Comparison of ENCODE assay signal across 1 cellular context in the genomic region with DNA sequence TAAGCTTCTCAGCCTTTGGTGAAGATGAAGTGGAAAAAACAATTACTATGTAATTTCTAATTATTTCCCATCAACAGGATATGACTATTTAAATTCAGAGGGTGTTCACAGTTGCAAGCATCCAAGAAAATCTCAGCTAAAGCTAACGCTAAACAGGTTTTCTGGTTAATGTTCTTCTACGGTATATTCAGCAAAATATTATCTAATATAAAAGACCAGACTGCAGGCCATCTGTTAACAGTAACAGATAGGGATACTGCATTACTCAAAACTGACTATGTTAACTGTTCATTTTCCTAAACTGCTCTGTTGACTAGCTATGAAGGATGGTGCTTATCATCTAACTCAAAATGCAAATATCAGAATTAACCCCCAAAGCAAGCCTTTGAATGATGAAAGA.
TF ChIP-seq lines count a peak whose summit lies in the region.

No MANE protein-coding gene starts in this region.

TF ChIP-seq in SK-N-SH, 30 proteins besides CTCF, POLR2A, EP300 and RAD21 (continued from another document):
- TF ChIP-seq, protein P1, sequence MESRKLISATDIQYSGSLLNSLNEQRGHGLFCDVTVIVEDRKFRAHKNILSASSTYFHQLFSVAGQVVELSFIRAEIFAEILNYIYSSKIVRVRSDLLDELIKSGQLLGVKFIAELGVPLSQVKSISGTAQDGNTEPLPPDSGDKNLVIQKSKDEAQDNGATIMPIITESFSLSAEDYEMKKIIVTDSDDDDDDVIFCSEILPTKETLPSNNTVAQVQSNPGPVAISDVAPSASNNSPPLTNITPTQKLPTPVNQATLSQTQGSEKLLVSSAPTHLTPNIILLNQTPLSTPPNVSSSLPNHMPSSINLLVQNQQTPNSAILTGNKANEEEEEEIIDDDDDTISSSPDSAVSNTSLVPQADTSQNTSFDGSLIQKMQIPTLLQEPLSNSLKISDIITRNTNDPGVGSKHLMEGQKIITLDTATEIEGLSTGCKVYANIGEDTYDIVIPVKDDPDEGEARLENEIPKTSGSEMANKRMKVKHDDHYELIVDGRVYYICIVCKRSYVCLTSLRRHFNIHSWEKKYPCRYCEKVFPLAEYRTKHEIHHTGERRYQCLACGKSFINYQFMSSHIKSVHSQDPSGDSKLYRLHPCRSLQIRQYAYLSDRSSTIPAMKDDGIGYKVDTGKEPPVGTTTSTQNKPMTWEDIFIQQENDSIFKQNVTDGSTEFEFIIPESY (IDR thresholded peaks at IDR 0.05; ENCODE audit: borderline replicate concordance, low read depth), result no peak
- no peak for TF ChIP-seq SMC3 (IDR thresholded peaks at IDR 0.05; ENCODE audit: low read depth, low read length)
- TF ChIP-seq MXI1 (IDR thresholded peaks at IDR 0.05; ENCODE audit: low read depth, low read length), result no peak
- TF ChIP-seq TEAD4 (IDR thresholded peaks at IDR 0.05; ENCODE audit: borderline replicate concordance, insufficient read depth), result no peak
- TF ChIP-seq, protein P2, sequence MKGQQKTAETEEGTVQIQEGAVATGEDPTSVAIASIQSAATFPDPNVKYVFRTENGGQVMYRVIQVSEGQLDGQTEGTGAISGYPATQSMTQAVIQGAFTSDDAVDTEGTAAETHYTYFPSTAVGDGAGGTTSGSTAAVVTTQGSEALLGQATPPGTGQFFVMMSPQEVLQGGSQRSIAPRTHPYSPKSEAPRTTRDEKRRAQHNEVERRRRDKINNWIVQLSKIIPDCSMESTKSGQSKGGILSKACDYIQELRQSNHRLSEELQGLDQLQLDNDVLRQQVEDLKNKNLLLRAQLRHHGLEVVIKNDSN (IDR thresholded peaks at IDR 0.05; ENCODE audit: borderline replicate concordance, low read depth), result no peak
- TF ChIP-seq NFIC (IDR thresholded peaks at IDR 0.05; ENCODE audit: borderline replicate concordance), result no peak
